15 cellular contexts compared by ENCODE assay signal in the genomic region with DNA sequence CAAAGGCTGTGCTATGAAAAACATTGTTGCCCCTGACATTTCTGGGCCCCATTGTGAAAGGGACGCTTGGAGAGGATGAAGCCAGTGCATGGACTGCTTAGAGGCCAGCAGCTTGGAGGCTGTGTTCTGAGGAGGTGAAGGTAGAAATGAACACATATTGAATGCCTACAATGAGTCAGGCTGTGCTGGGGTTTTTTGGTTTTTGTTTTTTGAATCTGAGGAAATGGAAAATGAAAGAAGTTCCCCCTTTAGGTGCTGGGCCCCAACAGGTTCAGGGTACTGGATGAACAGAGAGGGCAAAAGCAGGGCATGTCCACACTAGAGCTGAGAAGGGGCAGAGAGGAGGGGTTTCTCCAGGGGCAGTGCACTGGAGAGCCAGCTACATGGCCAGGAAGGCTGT.
DNase-seq lines count a peak whose midpoint lies in the region; ATAC-seq, FAIRE-seq and TF ChIP-seq lines count a peak whose summit lies in the region.
"Had no signal": no experiment of that assay in that cellular context is flagged by ENCODE, and none has a peak within 500 bp of the region (broad histone marks: within the 10 kb centered on the region; RNA-seq: fewer than 3 reads in every experiment).

No MANE protein-coding gene starts in this region.

- DNase-seq in GM19239 (ENCODE audit: insufficient read length, low spot score) (no peak), cortex of kidney (lab: John Stamatoyannopoulos, UW) (no peak), HuH-7 (ENCODE audit: low spot score) (no peak), stomach (no peak), NCI-H1092 treated with DMSO at 0.1 percent for 48 hours (lab: John Stamatoyannopoulos, UW) (no peak)
- DNase-seq: activated CD4-positive, alpha-beta T cell treated with anti-CD3 and anti-CD28 coated beads, Interleukin-2, amount 50 U/mL, for 4 hours; effector CD8-positive, alpha-beta T cell; heart right ventricle; mesendoderm; SHP77 treated with DMSO at 0.1 percent for 48 hours; tibial artery had no signal

- no peaks in the 10 kb centered on the region for H3K36me3 ChIP-seq in stomach
- H3K36me3 ChIP-seq: heart right ventricle, tibial artery had no signal

- ATAC-seq in GM18498 (IDR thresholded peaks at IDR 0.05; ENCODE audit: unreplicated experiment) (peak; percentile 95), HG02623 (IDR thresholded peaks at IDR 0.05; ENCODE audit: unreplicated experiment) (peak; percentile 87), HG03378 (IDR thresholded peaks at IDR 0.05; ENCODE audit: unreplicated experiment) (peak; percentile 97)
- ATAC-seq: heart right ventricle had no signal

- no peaks in the 10 kb centered on the region for H3K4me1 ChIP-seq in stomach
- H3K4me1 ChIP-seq: heart right ventricle, tibial artery had no signal

- TF ChIP-seq EP300 in stomach (IDR thresholded peaks at IDR 0.05): no peak

- H3K27ac ChIP-seq in stomach: no peak overlapping the region
- H3K27ac ChIP-seq: C4-2B, heart right ventricle, tibial artery had no signal

- no peaks in the 10 kb centered on the region for H3K27me3 ChIP-seq in stomach
- H3K27me3 ChIP-seq: tibial artery had no signal

- intact Hi-C loops in stomach (cut with DNase I; ENCODE audit: low total_unique reads): no loop called here

- WGBS in stomach, 5 donors: 64 to 77% (median 70%) methylated on average over 1 of the region's 1 CpG

- H3K9me3 ChIP-seq in stomach: peaks cover 0 to 17% (median 8%) of the 10 kb centered on the region in 4 donors

- no peak for TF ChIP-seq CTCF in stomach (IDR thresholded peaks at IDR 0.05)

- H3K4me3 ChIP-seq in stomach: no peak overlapping the region
- H3K4me3 ChIP-seq: heart right ventricle, tibial artery had no signal

- TF ChIP-seq POLR2A in stomach (IDR thresholded peaks at IDR 0.05): no peak

- FAIRE-seq in GM19239 (lab: Jason Lieb, UNC): peak; percentile 11
